Comparison of ENCODE assay signal across 11 cellular contexts in the genomic region with DNA sequence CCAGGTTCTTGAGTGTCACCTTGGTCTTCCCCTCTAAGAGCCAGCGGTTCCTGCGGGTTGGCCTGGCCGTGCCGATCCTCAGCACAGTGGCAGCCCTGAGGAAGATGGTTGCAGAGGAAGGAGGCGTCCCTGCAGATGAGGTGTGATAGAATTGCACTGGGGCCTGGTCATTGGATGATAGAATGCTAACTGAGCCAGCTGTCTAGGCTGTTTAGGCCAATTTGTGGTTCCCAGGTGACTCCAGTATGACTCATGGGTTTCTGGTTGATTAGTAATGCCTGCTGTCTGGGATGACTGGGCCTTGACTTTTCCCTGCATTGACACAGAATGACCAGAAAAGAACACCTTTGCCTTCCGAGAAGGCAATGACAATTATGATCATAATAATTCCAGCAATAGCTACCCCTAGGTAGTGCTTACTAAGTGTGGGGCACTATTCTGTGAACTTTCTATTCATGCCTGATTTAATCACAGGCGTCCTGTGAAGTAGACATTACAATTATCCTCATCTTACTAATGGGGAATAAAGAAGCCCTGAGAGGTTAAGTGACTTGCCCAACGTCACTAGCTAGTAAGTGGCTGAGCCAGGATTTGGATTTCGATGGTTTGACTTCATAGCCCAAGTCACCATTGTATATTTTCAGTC. TPM values are rescaled to one million over a fixed set of nuclear protein-coding genes. Genes with fewer than 3 reads are reported as not detected.
A peak's percentile ranks its signal among the peaks of the same experiment; 100 is the strongest.
DNase-seq lines count a peak whose midpoint lies in the region; ATAC-seq and TF ChIP-seq lines count a peak whose summit lies in the region.
"Had no signal": no experiment of that assay in that cellular context is flagged by ENCODE, and none has a peak within 500 bp of the region (broad histone marks: within the 10 kb centered on the region; RNA-seq: fewer than 3 reads in every experiment).

No MANE protein-coding gene starts in this region.

- H3K4me1 ChIP-seq in PC-9 (replicated peaks; ENCODE audit: insufficient read depth), result peaks cover 25% of the 10 kb centered on the region
- H3K4me1 ChIP-seq in transverse colon, result no peaks in the 10 kb centered on the region

- WGBS in transverse colon (ENCODE audit: low coverage in 1 of 2), 2 donors, result 85 to 90% methylated on average over 2 to 9 of the region's 9 CpGs

- no peaks in the 10 kb centered on the region for H4K20me1 ChIP-seq in PC-9 (ENCODE audit: insufficient read depth)

- in situ Hi-C loops in transverse colon (cut with MboI; ENCODE audit: low pct_ligation_motif_present in 1 of 4, low pct_unique_long_range_greater_than_20kb in 1 of 4, low sequenced_read_pairs in 3 of 4), result no loop called here

- peaks cover 21% of the 10 kb centered on the region for H3F3A ChIP-seq in PC-9 (ENCODE audit: insufficient read depth, low read depth)

- H3K9me3 ChIP-seq in PC-9 (ENCODE audit: insufficient read depth, low read depth) (peaks cover 5% of the 10 kb centered on the region; the same call in 1 of the 2 replicates), transverse colon (peaks cover 0 to 4% of the 10 kb centered on the region in 2 donors)

- peaks cover 13% of the 10 kb centered on the region; the same call in 1 of the 2 replicates for H3K36me3 ChIP-seq in PC-9 (ENCODE audit: low read depth)
- H3K36me3 ChIP-seq in transverse colon, result no peaks in the 10 kb centered on the region
- H3K36me3 ChIP-seq: cardiac muscle cell had no signal

- no peak for TF ChIP-seq EP300 in transverse colon (IDR thresholded peaks at IDR 0.05; ENCODE audit: low read depth)

- intact Hi-C loops in PC-9 (cut with micrococcal nuclease; ENCODE audit: unreplicated experiment) (loop anchor here (1.0 kb wide), 3 partner anchors 29 to 125 kb away; no protein-coding TSS in a partner anchor), transverse colon (cut with DNase I; ENCODE audit: low total_unique reads) (no loop called here)

- H3K79me2 ChIP-seq in PC-9 (ENCODE audit: low read depth), result no peaks in the 10 kb centered on the region

- ATAC-seq in GM21619 (IDR thresholded peaks at IDR 0.05; ENCODE audit: unreplicated experiment) (peak; percentile 84), GM21737 (IDR thresholded peaks at IDR 0.05; ENCODE audit: unreplicated experiment) (no peak)

- peak overlapping the region; percentile 51 for H3K4me2 ChIP-seq in PC-9

- CTCF ChIA-PET in PC-9 (lab: Charles Lee), result interaction anchor here (0.6 to 1.2 kb wide), 4 partner anchors 8 to 100 kb away, joined by 3 to 11 read pairs (median 3); no protein-coding TSS in a partner anchor

- H3K9me2 ChIP-seq in PC-9 (ENCODE audit: insufficient read depth), result no peaks in the 10 kb centered on the region

- H3K27ac ChIP-seq in PC-9 (peak overlapping the region; percentile 83), transverse colon (no peak overlapping the region)
- H3K27ac ChIP-seq: cardiac muscle cell had no signal

- DNase-seq in Daoy (ENCODE audit: low read depth) (peak; percentile 87), PC-9 (peak; percentile 83 to 91), iris pigment epithelial cell (ENCODE audit: low read depth) (peak; percentile 79), transverse colon (no peak), retina (no peak), GM19240 (ENCODE audit: insufficient read length, low spot score) (no peak)
- DNase-seq: DMS79 treated with DMSO at 0.1 percent for 48 hours, NCI-H526 treated with DMSO at 0.1 percent for 48 hours had no signal

- H3K4me3 ChIP-seq in PC-9, result no peak overlapping the region
- H3K4me3 ChIP-seq in transverse colon, result no peak overlapping the region
- H3K4me3 ChIP-seq: cardiac muscle cell had no signal

- H3K27me3 ChIP-seq in PC-9 (ENCODE audit: insufficient read depth, low read depth) (no peaks in the 10 kb centered on the region), transverse colon (no peaks in the 10 kb centered on the region)
- H3K27me3 ChIP-seq: cardiac muscle cell had no signal

- BruUV-seq in PC-9 (replicated peaks; lab: Mats Ljungman, UMichigan), result no TSS peak

- TF ChIP-seq CTCF in PC-9 (conservative IDR thresholded peaks at IDR 0.05) (no peak), transverse colon (IDR thresholded peaks at IDR 0.05) (no peak)

- POLR2A ChIA-PET in PC-9 (lab: Charles Lee; ENCODE audit: unreplicated experiment), result interaction anchor here (0.6 to 1.2 kb wide), 6 partner anchors 8 to 1843 kb away, joined by 3 to 8 read pairs (median 4); partner anchors contain the start of genes KDM6B and USP43

- TF ChIP-seq POLR2A in transverse colon (IDR thresholded peaks at IDR 0.05), result no peak

- no peak overlapping the region for H2AFZ ChIP-seq in PC-9

RNA-seq across cellular contexts. Expression of gene USP43, which starts 31.5 kb away (rescaled TPM):
- total RNA-seq in Daoy (2014; rRNA removed; shearing (Covaris generic)), result 0.80 and 1.7 TPM in 2 replicates
- total RNA-seq in PC-9 (2021) (16.0 and 19.2 TPM in 2 replicates), transverse colon (10 to 100 TPM; 14.9 to 26.9 (median 20.0) TPM)

Comparison
In these comparisons a context has a peak if more than half of its experiments do, and no peak if none do; other contexts are left out.
1. DNase-seq: peak in Daoy (single experiment), PC-9 (2 of 2) and iris pigment epithelial cell (single experiment); none in transverse colon (single experiment), retina (single experiment) and GM19240 (single experiment).